22 cellular contexts compared by ENCODE assay signal in genomic region chr13:30303269-30303668, GRCh38. TPM values are rescaled to one million over a fixed set of nuclear protein-coding genes. Genes with fewer than 3 reads are reported as not detected.
DNase-seq lines count a peak whose midpoint lies in the region; ATAC-seq, FAIRE-seq and TF ChIP-seq lines count a peak whose summit lies in the region.
"Had no signal": no experiment of that assay in that cellular context is flagged by ENCODE, and none has a peak within 500 bp of the region (broad histone marks: within the 10 kb centered on the region; RNA-seq: fewer than 3 reads in every experiment).

No MANE protein-coding gene starts in this region.

- TF ChIP-seq RAD21 in HepG2 (CRISPR knock-in tag; IDR thresholded peaks at IDR 0.05): no peak

- CTCF ChIA-PET in HepG2 (lab: Yijun Ruan, JAX; ENCODE audit: low intra/inter-chr PET ratio, low total read pairs) (no interaction called here), OCI-LY7 (lab: Charles Lee; ENCODE audit: unreplicated experiment) (interaction anchor here (0.9 kb wide), 1 partner anchor 102 kb away, joined by 3 read pairs; no protein-coding TSS in a partner anchor)

- no peak overlapping the region for H3K27ac Mint-ChIP-seq in stimulated activated effector memory CD8-positive, alpha-beta T cell treated with anti-CD3 and anti-CD28 coated beads, Interleukin-12 subunit alpha, Interleukin-12 subunit beta, amount 100 ng/mL, for 72 hours
- H3K27ac Mint-ChIP-seq: activated T-helper 2 cell treated with anti-CD3 and anti-CD28 coated beads, Interferon-gamma antibody, Interleukin-2, Interleukin-4, amounts not matched to agents 10 μg/mL and 5 μg/mL and 100 μg/mL, durations not matched to agents 14 hours and 24 hours and 36 hours; CD4-positive, alpha-beta T cell; nephron progenitor cell had no signal

- ATAC-seq in HepG2 (no peak), right lobe of liver (no peak), HG03135 (IDR thresholded peaks at IDR 0.05; ENCODE audit: unreplicated experiment) (no peak), Right ventricle myocardium inferior (no peak)
- ATAC-seq in stimulated activated effector memory CD8-positive, alpha-beta T cell treated with anti-CD3 and anti-CD28 coated beads, Interleukin-12 subunit alpha, Interleukin-12 subunit beta, amount 100 ng/mL, for 72 hours: no peak
- ATAC-seq: left lobe of liver, T-cell had no signal

- H3K27ac ChIP-seq in HepG2 (ENCODE audit: extremely low read length, insufficient read depth, low read length) (no peak overlapping the region), right lobe of liver (no peak overlapping the region), OCI-LY7 (ENCODE audit: low read depth, low read length, poor library complexity, severe bottlenecking) (peak overlapping the region; percentile 70)
- H3K27ac ChIP-seq: breast epithelium, upper lobe of left lung had no signal

- peaks cover 46% of the 10 kb centered on the region for H3K4me1 ChIP-seq in HepG2 (ENCODE audit: insufficient read depth, low read length)
- peaks cover 0 to 7% (median 0%) of the 10 kb centered on the region in 4 donors for H3K4me1 ChIP-seq in right lobe of liver
- peaks cover 61% of the 10 kb centered on the region for H3K4me1 ChIP-seq in OCI-LY7 (ENCODE audit: insufficient read depth, low read length, poor library complexity, severe bottlenecking)
- H3K4me1 ChIP-seq: breast epithelium had no signal

- no peak overlapping the region for H2AFZ ChIP-seq in HepG2 (ENCODE audit: low read length)
- no peak overlapping the region; the same call in 1 of the 2 replicates for H2AFZ ChIP-seq in OCI-LY7 (ENCODE audit: low read length)

- H3K27me3 ChIP-seq in HepG2 (ENCODE audit: control insufficient read depth in 1 of 2, insufficient read depth in 2 of 2, low read length in 2 of 2) (no peaks in the 10 kb centered on the region; a peak in 1 of 5 replicates), right lobe of liver (no peaks in the 10 kb centered on the region)
- H3K27me3 ChIP-seq: breast epithelium, upper lobe of left lung had no signal

- BruUV-seq in HepG2 (replicated peaks; lab: Mats Ljungman, UMichigan) (no TSS peak), OCI-LY7 (replicated peaks; lab: Mats Ljungman, UMichigan) (no TSS peak)

- H3K9me3 ChIP-seq in HepG2 (ENCODE audit: low read length): no peaks in the 10 kb centered on the region
- no peaks in the 10 kb centered on the region for H3K9me3 ChIP-seq in right lobe of liver
- peaks cover 22% of the 10 kb centered on the region; the same call in 1 of the 2 replicates for H3K9me3 ChIP-seq in OCI-LY7 (ENCODE audit: low read length)
- H3K9me3 ChIP-seq: breast epithelium, upper lobe of left lung had no signal

- no peak for FAIRE-seq in HepG2 (lab: Jason Lieb, UNC)
- FAIRE-seq: H1, TTC549 had no signal

- no peaks in the 10 kb centered on the region for H3K9me2 ChIP-seq in OCI-LY7 (ENCODE audit: insufficient read depth, low read length)

- DNase-seq in HepG2 (ENCODE audit: low spot score) (no peak), right lobe of liver (no peak), OCI-LY7 (ENCODE audit: low spot score) (no peak), kidney tubule cell (ENCODE audit: low spot score) (peak; percentile 16), Right ventricle myocardium inferior (ENCODE audit: missing footprints) (no peak)
- DNase-seq in stimulated activated CD4-positive, alpha-beta T cell treated with anti-CD3 and anti-CD28 coated beads, Interleukin-12 subunit alpha, Interleukin-12 subunit beta, amount 100 ng/mL, for 4 hours: no peak
- no peak for DNase-seq in stimulated activated effector memory CD8-positive, alpha-beta T cell treated with anti-CD3 and anti-CD28 coated beads, Interleukin-12 subunit alpha, Interleukin-12 subunit beta, amount 100 ng/mL, for 72 hours (ENCODE audit: low spot score in 2 of 2)
- DNase-seq: activated CD4-positive, alpha-beta T cell treated with anti-CD3 and anti-CD28 coated beads for 48 hours; CD4-positive, alpha-beta T cell; DMS 273 treated with DMSO at 0.1 percent for 48 hours; NCI-H1105 treated with DMSO at 0.1 percent for 48 hours; NCI-H510A; nephron progenitor cell; T-cell; upper lobe of left lung had no signal

- no peaks in the 10 kb centered on the region for H3K36me3 ChIP-seq in HepG2 (replicated peaks in 1 of 2; ENCODE audit: control insufficient read depth in 1 of 2, insufficient read depth in 2 of 2, low read length in 2 of 2)
- no peaks in the 10 kb centered on the region for H3K36me3 ChIP-seq in right lobe of liver
- peaks cover 29% of the 10 kb centered on the region for H3K36me3 ChIP-seq in OCI-LY7 (ENCODE audit: insufficient read depth, low read length)
- H3K36me3 ChIP-seq: breast epithelium, upper lobe of left lung had no signal

- H3K9ac ChIP-seq in HepG2 (ENCODE audit: insufficient read depth, low read depth, low read length): no peak overlapping the region

- POLR2A ChIA-PET in HepG2 (lab: Yijun Ruan, JAX): no interaction called here
- POLR2A ChIA-PET in OCI-LY7 (lab: Charles Lee): interaction anchor here (0.6 to 2.4 kb wide), 12 partner anchors 8 to 166 kb away, joined by 3 to 13 read pairs (median 4); partner anchors contain the start of gene UBE2L5

- no peaks in the 10 kb centered on the region for H3K9me3 Mint-ChIP-seq in stimulated activated effector memory CD8-positive, alpha-beta T cell treated with anti-CD3 and anti-CD28 coated beads, Interleukin-12 subunit alpha, Interleukin-12 subunit beta, amount 100 ng/mL, for 72 hours
- H3K9me3 Mint-ChIP-seq: activated T-helper 2 cell treated with anti-CD3 and anti-CD28 coated beads, Interferon-gamma antibody, Interleukin-2, Interleukin-4, amounts not matched to agents 10 μg/mL and 5 μg/mL and 100 μg/mL, durations not matched to agents 14 hours and 24 hours and 36 hours; CD4-positive, alpha-beta T cell; dendritic cell treated with granulocyte-macrophage colony-stimulating factor and Interleukin-4, amounts not matched to agents 40 ng/mL and 50 ng/mL, for 4 days; T-cell had no signal

- no peak for TF ChIP-seq POLR2A in HepG2 (IDR thresholded peaks at IDR 0.05; ENCODE audit: insufficient read depth in 1 of 2, low read depth in 2 of 2, low read length in 2 of 2)
- TF ChIP-seq POLR2A in right lobe of liver (IDR thresholded peaks at IDR 0.05): no peak

- H3K4me2 ChIP-seq in HepG2 (ENCODE audit: low read depth, low read length): no peak overlapping the region
- peak overlapping the region; percentile 98 for H3K4me2 ChIP-seq in OCI-LY7 (ENCODE audit: low read length)

- H4K20me1 ChIP-seq in HepG2 (ENCODE audit: insufficient read depth, low read length) (0 out of 2 replicates have a peak, but pooled peaks cover 3% of the 10 kb centered on the region), OCI-LY7 (ENCODE audit: insufficient read depth, low read length) (no peaks in the 10 kb centered on the region)

- in situ Hi-C loops in HepG2 (cut with HindIII; ENCODE audit: extremely low pct_ligation_motif_present, low pct_unique_long_range_greater_than_20kb): no loop called here

- H3K4me1 Mint-ChIP-seq in stimulated activated effector memory CD8-positive, alpha-beta T cell treated with anti-CD3 and anti-CD28 coated beads, Interleukin-12 subunit alpha, Interleukin-12 subunit beta, amount 100 ng/mL, for 72 hours: peaks cover 24% of the 10 kb centered on the region

- TF ChIP-seq EP300 in HepG2 (IDR thresholded peaks at IDR 0.05; ENCODE audit: low read depth in 2 of 2, low read length in 2 of 2) (no peak), HepG2 (CRISPR knock-in tag; IDR thresholded peaks at IDR 0.05; ENCODE audit: borderline replicate concordance) (no peak)

- TF ChIP-seq CTCF in HepG2 (CRISPR knock-in tag; IDR thresholded peaks at IDR 0.05): no peak
- no peak for TF ChIP-seq CTCF in right lobe of liver (IDR thresholded peaks at IDR 0.05)
- TF ChIP-seq CTCF in OCI-LY7 (conservative IDR thresholded peaks at IDR 0.05; ENCODE audit: low read length): no peak

- H3K4me3 ChIP-seq in HepG2 (replicated peaks in 1 of 3; ENCODE audit: insufficient read depth in 1 of 3, low read depth in 2 of 3, low read length in 3 of 3): no peak overlapping the region
- no peak overlapping the region for H3K4me3 ChIP-seq in right lobe of liver
- peak overlapping the region; percentile 82 for H3K4me3 ChIP-seq in OCI-LY7 (ENCODE audit: low read depth, low read length, poor library complexity, severe bottlenecking)
- H3K4me3 ChIP-seq: breast epithelium, upper lobe of left lung had no signal

- 27% methylated on average over 1 of the region's 1 CpG for WGBS in HepG2 (ENCODE audit: low lambda C conversion rate)
- 63% methylated on average over 1 of the region's 1 CpG for WGBS in right lobe of liver (ENCODE audit: insufficient coverage, low coverage, low lambda C conversion rate, missing lambda C conversion rate)

- no peak overlapping the region for H3K4me3 Mint-ChIP-seq in stimulated activated effector memory CD8-positive, alpha-beta T cell treated with anti-CD3 and anti-CD28 coated beads, Interleukin-12 subunit alpha, Interleukin-12 subunit beta, amount 100 ng/mL, for 72 hours
- H3K4me3 Mint-ChIP-seq: CD4-positive, alpha-beta T cell; dendritic cell treated with granulocyte-macrophage colony-stimulating factor and Interleukin-4, amounts not matched to agents 40 ng/mL and 50 ng/mL, for 4 days; T-cell had no signal

- H3K79me2 ChIP-seq in HepG2 (ENCODE audit: insufficient read depth, low read length) (peaks cover 41% of the 10 kb centered on the region), OCI-LY7 (ENCODE audit: insufficient read depth, low read depth, low read length) (peaks cover 91% of the 10 kb centered on the region)

- H3K36me3 Mint-ChIP-seq in stimulated activated effector memory CD8-positive, alpha-beta T cell treated with anti-CD3 and anti-CD28 coated beads, Interleukin-12 subunit alpha, Interleukin-12 subunit beta, amount 100 ng/mL, for 72 hours: no peaks in the 10 kb centered on the region
- H3K36me3 Mint-ChIP-seq: T-cell had no signal

- intact Hi-C loops in HepG2 (cut with micrococcal nuclease; ENCODE audit: unreplicated experiment): no loop called here
- intact Hi-C loops in right lobe of liver (cut with DNase I): no loop called here
- intact Hi-C loops in OCI-LY7 (cut with micrococcal nuclease; ENCODE audit: unreplicated experiment): loop anchor here (10.0 kb wide), 1 partner anchor 708 kb away; the partner anchor contains the start of gene SLC7A1
- intact Hi-C loops in Right ventricle myocardium inferior (cut with DNase I): no loop called here

RNA-seq across cellular contexts. Expression of gene KATNAL1, which starts 4.1 kb away (rescaled TPM):
- total RNA-seq in HepG2 (2016; rRNA removed; fragmentation: Illumina TruSeq; extraction: Trizol): 11.8 and 13.9 TPM in 2 replicates
- 19.6 and 22.7 TPM in 2 replicates for total RNA-seq in HepG2 (2016; cell fraction: cytosol; rRNA removed; fragmentation: Illumina TruSeq; extraction: Trizol; ENCODE audit: low read depth)
- 10.8 and 15.5 TPM in 2 replicates for total RNA-seq in HepG2 (2016; cell fraction: insoluble cytoplasmic fraction; rRNA removed; fragmentation: Illumina TruSeq; extraction: Trizol)
- 15.8 and 20.3 TPM in 2 replicates for total RNA-seq in HepG2 (2016; cell fraction: membrane; rRNA removed; fragmentation: Illumina TruSeq; extraction: Trizol)
- 16.2 and 19.5 TPM in 2 replicates for total RNA-seq in HepG2 (2016; cell fraction: nucleus; rRNA removed; fragmentation: Illumina TruSeq; extraction: Trizol)
- polyA plus RNA-seq in HepG2 (2011; rRNA removed): 2.8 and 3.2 TPM in 2 replicates
- polyA plus RNA-seq in HepG2 (2011; cell fraction: cytosol; rRNA removed): 1.6 and 2.2 TPM in 2 replicates
- polyA plus RNA-seq in HepG2 (2011; cell fraction: nucleus; rRNA removed): 2.9 and 3.5 TPM in 2 replicates
- polyA plus RNA-seq in HepG2 (2012): 2.6 and 4.0 TPM in 2 replicates
- 4.6 and 4.7 TPM in 2 replicates for polyA plus RNA-seq in HepG2 (2016; cell fraction: cytosol; fragmentation: Illumina TruSeq; extraction: Trizol; ENCODE audit: low read depth)
- 6.3 and 6.7 TPM in 2 replicates for polyA plus RNA-seq in HepG2 (2016; cell fraction: insoluble cytoplasmic fraction; fragmentation: Illumina TruSeq; extraction: Trizol; ENCODE audit: low read depth)
- polyA plus RNA-seq in HepG2 (2016; cell fraction: membrane; fragmentation: Illumina TruSeq; extraction: Trizol; ENCODE audit: low read depth): 6.3 and 7.2 TPM in 2 replicates
- polyA plus RNA-seq in HepG2 (2016; cell fraction: nucleus; fragmentation: Illumina TruSeq; extraction: Trizol; ENCODE audit: insufficient read depth, low read depth): 6.7 and 8.5 TPM in 2 replicates
- 1.8 and 3.2 TPM in 2 replicates for polyA minus RNA-seq in HepG2 (2011; rRNA and poly(A)+ RNA removed; ENCODE audit: low replicate concordance)
- polyA minus RNA-seq in HepG2 (2011; cell fraction: cytosol; rRNA and poly(A)+ RNA removed): 3.5 and 6.6 TPM in 2 replicates
- 15.3 and 19.6 TPM in 2 replicates for polyA minus RNA-seq in HepG2 (2011; cell fraction: nucleus; rRNA and poly(A)+ RNA removed)
- total RNA-seq in right lobe of liver: 1 to 10 TPM; 6.3 to 10.0 (median 9.3) TPM
- 13.9 and 25.5 TPM in 2 replicates for total RNA-seq in OCI-LY7 (2014; rRNA removed; shearing (Covaris generic))
- 33.2 and 34.5 TPM in 2 replicates for total RNA-seq in OCI-LY7 (2022)
- 41.0 TPM for total RNA-seq in Right ventricle myocardium inferior
